16 cellular contexts compared by ENCODE assay signal in genomic region chr17:72719206-72719581, GRCh38.
DNase-seq lines count a peak whose midpoint lies in the region; ATAC-seq, FAIRE-seq and TF ChIP-seq lines count a peak whose summit lies in the region.
"Had no signal": no experiment of that assay in that cellular context is flagged by ENCODE, and none has a peak within 500 bp of the region (broad histone marks: within the 10 kb centered on the region; RNA-seq: fewer than 3 reads in every experiment).

No MANE protein-coding gene starts in this region.

- POLR2A ChIA-PET in activated naive CD8-positive, alpha-beta T cell treated with anti-CD3 and anti-CD28 coated beads, Interleukin-2, amount 10 ng/mL, durations not matched to agents 7 days and 5 days (lab: Charles Lee): interaction anchor here (0.7 to 2.2 kb wide), 7 partner anchors 8 to 513 kb away, joined by 3 to 10 read pairs (median 5); a partner anchor contains a TSS

- peak overlapping the region; percentile 94 for H3K27ac Mint-ChIP-seq in T-helper 1 cell treated with Interleukin-12 subunit alpha and Interleukin-12 subunit beta and Interleukin-4 antibody, amounts not matched to agents 30 μg/mL and 1 μg/mL, for 36 hours
- peak overlapping the region; percentile 93 for H3K27ac Mint-ChIP-seq in activated naive CD8-positive, alpha-beta T cell treated with anti-CD3 and anti-CD28 coated beads, Interleukin-2, amount 10 ng/mL, durations not matched to agents 7 days and 5 days

- H3K27me3 Mint-ChIP-seq in T-helper 1 cell treated with Interleukin-12 subunit alpha and Interleukin-12 subunit beta and Interleukin-4 antibody, amounts not matched to agents 30 μg/mL and 1 μg/mL, for 36 hours (ENCODE audit: low read depth): no peaks in the 10 kb centered on the region
- H3K27me3 Mint-ChIP-seq in activated naive CD8-positive, alpha-beta T cell treated with anti-CD3 and anti-CD28 coated beads, Interleukin-2, amount 10 ng/mL, durations not matched to agents 7 days and 5 days: peaks cover 6% of the 10 kb centered on the region

- no peaks in the 10 kb centered on the region for H3K36me3 ChIP-seq in kidney (ENCODE audit: control insufficient read depth in 1 of 2, insufficient read depth in 2 of 2, low read length in 2 of 2)
- H3K36me3 ChIP-seq: sigmoid colon had no signal

- H3K27ac ChIP-seq in kidney (ENCODE audit: low read depth in 2 of 2, low read length in 2 of 2): no peak overlapping the region
- H3K27ac ChIP-seq: 22Rv1, epithelial cell of prostate, heart left ventricle, sigmoid colon had no signal

- H3K4me3 ChIP-seq in kidney (ENCODE audit: low read length in 2 of 2): no peak overlapping the region
- H3K4me3 ChIP-seq: heart left ventricle, sigmoid colon had no signal

- H3K9me3 Mint-ChIP-seq in T-helper 1 cell treated with Interleukin-12 subunit alpha and Interleukin-12 subunit beta and Interleukin-4 antibody, amounts not matched to agents 30 μg/mL and 1 μg/mL, for 36 hours: no peaks in the 10 kb centered on the region
- H3K9me3 Mint-ChIP-seq in activated naive CD8-positive, alpha-beta T cell treated with anti-CD3 and anti-CD28 coated beads, Interleukin-2, amount 10 ng/mL, durations not matched to agents 7 days and 5 days: no peaks in the 10 kb centered on the region

- TF ChIP-seq CTCF in kidney (IDR thresholded peaks at IDR 0.05; ENCODE audit: borderline replicate concordance, extremely low read depth, insufficient read depth): no peak

- peak; percentile 24 for ATAC-seq in HG03354 (IDR thresholded peaks at IDR 0.05; ENCODE audit: poor library complexity, severe bottlenecking, unreplicated experiment)
- ATAC-seq in activated naive CD8-positive, alpha-beta T cell treated with anti-CD3 and anti-CD28 coated beads, Interleukin-2, amount 10 ng/mL, durations not matched to agents 7 days and 5 days (ENCODE audit: low read depth): peak; percentile 29

- H3K4me3 Mint-ChIP-seq in T-helper 1 cell treated with Interleukin-12 subunit alpha and Interleukin-12 subunit beta and Interleukin-4 antibody, amounts not matched to agents 30 μg/mL and 1 μg/mL, for 36 hours: peak overlapping the region; percentile 76
- H3K4me3 Mint-ChIP-seq in activated naive CD8-positive, alpha-beta T cell treated with anti-CD3 and anti-CD28 coated beads, Interleukin-2, amount 10 ng/mL, durations not matched to agents 7 days and 5 days: peak overlapping the region; percentile 83

- peaks cover 5% of the 10 kb centered on the region for H3K36me3 Mint-ChIP-seq in T-helper 1 cell treated with Interleukin-12 subunit alpha and Interleukin-12 subunit beta and Interleukin-4 antibody, amounts not matched to agents 30 μg/mL and 1 μg/mL, for 36 hours (ENCODE audit: low read depth)
- no peaks in the 10 kb centered on the region for H3K36me3 Mint-ChIP-seq in activated naive CD8-positive, alpha-beta T cell treated with anti-CD3 and anti-CD28 coated beads, Interleukin-2, amount 10 ng/mL, durations not matched to agents 7 days and 5 days

- no peak overlapping the region for H3K9ac ChIP-seq in kidney (ENCODE audit: low read length in 2 of 2)

- no peaks in the 10 kb centered on the region for H3K4me1 ChIP-seq in kidney (ENCODE audit: control insufficient read depth in 1 of 2, insufficient read depth in 1 of 2, low read depth in 1 of 2, low read length in 2 of 2)
- H3K4me1 ChIP-seq: sigmoid colon had no signal

- H3K4me1 Mint-ChIP-seq in T-helper 1 cell treated with Interleukin-12 subunit alpha and Interleukin-12 subunit beta and Interleukin-4 antibody, amounts not matched to agents 30 μg/mL and 1 μg/mL, for 36 hours (ENCODE audit: low read depth): peaks cover 38% of the 10 kb centered on the region
- peaks cover 32% of the 10 kb centered on the region for H3K4me1 Mint-ChIP-seq in activated naive CD8-positive, alpha-beta T cell treated with anti-CD3 and anti-CD28 coated beads, Interleukin-2, amount 10 ng/mL, durations not matched to agents 7 days and 5 days

- intact Hi-C loops in posterior vena cava (cut with DNase I) (no loop called here), kidney (cut with DNase I) (no loop called here)

- FAIRE-seq in kidney (lab: Jason Lieb, UNC): no peak

- DNase-seq in T-helper 1 cell (no peak), posterior vena cava (ENCODE audit: low spot score) (peak; percentile 62), activated gamma-delta T cell treated with Interleukin-2 at 50 U/mL for 16 hours (no peak), cerebellar cortex (ENCODE audit: low spot score) (no peak), kidney (no peak)
- DNase-seq in activated naive CD8-positive, alpha-beta T cell treated with anti-CD3 and anti-CD28 coated beads, Interleukin-2, amount 10 ng/mL, durations not matched to agents 7 days and 5 days: no peak
- DNase-seq: activated CD4-positive, CD25-positive, alpha-beta regulatory T cell; Caco-2; heart left ventricle; left cardiac atrium; NCI-H2171; sigmoid colon had no signal

- H3K9me3 ChIP-seq in kidney (ENCODE audit: control insufficient read depth in 1 of 2, low read length in 2 of 2): no peaks in the 10 kb centered on the region
- H3K9me3 ChIP-seq: Caco-2, heart left ventricle, sigmoid colon had no signal
